In the genomic region with DNA sequence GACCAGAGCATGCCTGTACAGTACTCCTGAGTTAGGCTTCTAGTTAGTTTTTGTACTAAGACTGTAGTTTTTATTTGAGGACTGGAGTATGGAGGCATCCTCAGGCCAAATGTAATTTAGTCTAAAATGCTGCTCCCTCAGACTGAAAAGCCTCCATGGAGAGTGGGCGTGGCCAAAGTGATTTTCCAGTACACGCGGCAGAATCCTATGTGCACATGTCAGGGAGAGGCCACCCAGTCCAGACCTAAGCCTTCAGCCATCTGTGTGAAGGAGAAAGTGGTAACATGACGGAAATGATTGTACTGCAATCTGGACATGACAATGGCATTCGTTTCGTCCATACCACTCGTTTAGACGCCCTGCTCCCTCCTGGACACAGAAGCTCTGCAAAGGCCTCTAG, we compare ENCODE assay signal across 11 cellular contexts. TPM values are rescaled to one million over a fixed set of nuclear protein-coding genes. Genes with fewer than 3 reads are reported as not detected.
"Had no signal": no experiment of that assay in that cellular context is flagged by ENCODE, and none has a peak within 500 bp of the region (broad histone marks: within the 10 kb centered on the region; RNA-seq: fewer than 3 reads in every experiment).

No MANE protein-coding gene starts in this region.

- H2AFZ ChIP-seq: GM23338 had no signal

- H3K36me3 ChIP-seq: HAP-1 had no signal

- FAIRE-seq: HepG2 had no signal

- H3K4me1 ChIP-seq: HAP-1 had no signal

- H3K4me2 ChIP-seq: GM23338 had no signal

- H3K27ac ChIP-seq: HL-60 had no signal

- ATAC-seq: GM23338, HCT116, HepG2 had no signal

- H3K4me3 ChIP-seq: GM23338, HAP-1 had no signal

- DNase-seq: H7, HFFc6, KBM-7 had no signal

RNA-seq across cellular contexts. Expression of gene PCP4, which starts 56.2 kb away (rescaled TPM):
- total RNA-seq: GM23338, H4, HepG2, HFFc6, HT1080 had no signal
- polyA plus RNA-seq: HepG2, IgD-negative memory B cell had no signal
